In genomic region chr7:26165950-26166680, GRCh38 we compare ENCODE assay signal across 15 cellular contexts. TPM values are rescaled to one million over a fixed set of nuclear protein-coding genes. Genes with fewer than 3 reads are reported as not detected.
DNase-seq lines count a peak whose midpoint lies in the region; ATAC-seq and TF ChIP-seq lines count a peak whose summit lies in the region.
"Had no signal": no experiment of that assay in that cellular context is flagged by ENCODE, and none has a peak within 500 bp of the region (broad histone marks: within the 10 kb centered on the region; RNA-seq: fewer than 3 reads in every experiment).

No MANE protein-coding gene starts in this region.

- no peak overlapping the region for H3K4me3 ChIP-seq in mesenchymal stem cell (ENCODE audit: insufficient read depth in 1 of 2, low read depth in 1 of 2, low read length in 2 of 2)
- H3K4me3 ChIP-seq: pancreas, thyroid gland had no signal

- WGBS in mesenchymal stem cell, result 76% methylated on average over 9 of the region's 9 CpGs

- H2BK5ac ChIP-seq in mesenchymal stem cell (ENCODE audit: low read depth, low read length, poor library complexity, severe bottlenecking), result no peak overlapping the region

- H3K4me1 Mint-ChIP-seq in Calu3 (ENCODE audit: low read depth, unreplicated experiment), result peaks cover 55% of the 10 kb centered on the region
- H3K4me1 Mint-ChIP-seq in activated CD8-positive, alpha-beta T cell treated with anti-CD3 and anti-CD28 coated beads for 36 hours (ENCODE audit: low read depth), result peaks cover 57% of the 10 kb centered on the region

- no peak overlapping the region for H3K4me2 ChIP-seq in mesenchymal stem cell (ENCODE audit: low read length, poor library complexity, severe bottlenecking)

- H3K14ac ChIP-seq in mesenchymal stem cell (ENCODE audit: low read length in 2 of 2), result no peak overlapping the region

- no peak overlapping the region for H2BK15ac ChIP-seq in mesenchymal stem cell (ENCODE audit: low read depth, poor library complexity, severe bottlenecking)

- intact Hi-C loops in Calu3 (cut with micrococcal nuclease; ENCODE audit: unreplicated experiment), result loop anchor here (5.0 kb wide), 1 partner anchor 274 kb away; no protein-coding TSS in a partner anchor
- intact Hi-C loops in activated CD8-positive, alpha-beta T cell treated with anti-CD3 and anti-CD28 coated beads for 36 hours (cut with micrococcal nuclease), result no loop called here

- no peaks in the 10 kb centered on the region for H3K9me3 Mint-ChIP-seq in Calu3 (ENCODE audit: low read depth, unreplicated experiment)
- H3K9me3 Mint-ChIP-seq in activated CD8-positive, alpha-beta T cell treated with anti-CD3 and anti-CD28 coated beads for 36 hours, result peaks cover 2% of the 10 kb centered on the region
- H3K9me3 Mint-ChIP-seq: IgD-negative memory B cell had no signal

- H2BK120ac ChIP-seq in mesenchymal stem cell (ENCODE audit: low read depth, low read length), result no peak overlapping the region

- no peak overlapping the region for H4K8ac ChIP-seq in mesenchymal stem cell (ENCODE audit: low read length)

- H3K4ac ChIP-seq in mesenchymal stem cell (ENCODE audit: low read depth in 1 of 2, low read length in 2 of 2), result no peak overlapping the region

- ATAC-seq in activated CD8-positive, alpha-beta T cell treated with anti-CD3 and anti-CD28 coated beads for 36 hours, result peak; percentile 3
- no peak for ATAC-seq in GM21723 (IDR thresholded peaks at IDR 0.05; ENCODE audit: unreplicated experiment)

- H4K91ac ChIP-seq in mesenchymal stem cell (ENCODE audit: low read length), result no peak overlapping the region

- H3K9me3 ChIP-seq in mesenchymal stem cell (ENCODE audit: control insufficient read depth, low read length), result no peaks in the 10 kb centered on the region
- H3K9me3 ChIP-seq: BE2C, pancreas, thyroid gland had no signal

- H2AK5ac ChIP-seq in mesenchymal stem cell (ENCODE audit: low read length, severe bottlenecking), result peak overlapping the region; percentile 69

- peaks cover 49% of the 10 kb centered on the region for H3K36me3 Mint-ChIP-seq in Calu3 (ENCODE audit: insufficient read depth, unreplicated experiment)
- peaks cover 47% of the 10 kb centered on the region for H3K36me3 Mint-ChIP-seq in activated CD8-positive, alpha-beta T cell treated with anti-CD3 and anti-CD28 coated beads for 36 hours (ENCODE audit: low read depth)

- no peaks in the 10 kb centered on the region for H3K36me3 ChIP-seq in mesenchymal stem cell (ENCODE audit: control insufficient read depth in 1 of 2, insufficient read depth in 2 of 2, low read depth in 1 of 2, low read length in 2 of 2)
- H3K36me3 ChIP-seq: BE2C, pancreas, thyroid gland had no signal

- no peak overlapping the region for H3K4me3 Mint-ChIP-seq in Calu3 (ENCODE audit: low read depth, unreplicated experiment)
- peak overlapping the region; percentile 9 for H3K4me3 Mint-ChIP-seq in activated CD8-positive, alpha-beta T cell treated with anti-CD3 and anti-CD28 coated beads for 36 hours

- POLR2A ChIA-PET in activated CD8-positive, alpha-beta T cell treated with anti-CD3 and anti-CD28 coated beads for 36 hours (lab: Charles Lee), result interaction anchor here (1.1 to 3.1 kb wide), 13 partner anchors 9 to 82 kb away, joined by 3 to 39 read pairs (median 8); partner anchors contain the start of genes HNRNPA2B1 and NFE2L3

- peaks cover 11% of the 10 kb centered on the region for H3K4me1 ChIP-seq in mesenchymal stem cell (ENCODE audit: control insufficient read depth, insufficient read depth, low read depth, low read length)
- H3K4me1 ChIP-seq: BE2C, thyroid gland had no signal

- no peak for TF ChIP-seq CTCF in Calu3 (IDR thresholded peaks at IDR 0.05; ENCODE audit: unreplicated experiment)
- no peak for TF ChIP-seq CTCF in activated CD8-positive, alpha-beta T cell treated with anti-CD3 and anti-CD28 coated beads for 36 hours (IDR thresholded peaks at IDR 0.05)

- CTCF ChIA-PET in Calu3 (lab: Charles Lee), result interaction anchor here (0.7 to 2.7 kb wide), 3 partner anchors 9 to 529 kb away, joined by 4 to 18 read pairs (median 7); no protein-coding TSS in a partner anchor
- CTCF ChIA-PET in activated CD8-positive, alpha-beta T cell treated with anti-CD3 and anti-CD28 coated beads for 36 hours (lab: Charles Lee), result interaction anchor here (1.1 to 2.5 kb wide), 9 partner anchors 8 to 272 kb away, joined by 3 to 10 read pairs (median 6); no protein-coding TSS in a partner anchor

- H3K18ac ChIP-seq in mesenchymal stem cell (ENCODE audit: low read depth in 1 of 2, low read length in 2 of 2), result no peak overlapping the region

- H3K23ac ChIP-seq in mesenchymal stem cell (ENCODE audit: low read length in 2 of 2), result no peak overlapping the region

- H3K27ac Mint-ChIP-seq in Calu3 (ENCODE audit: unreplicated experiment), result peak overlapping the region; percentile 83
- peak overlapping the region; percentile 86 for H3K27ac Mint-ChIP-seq in activated CD8-positive, alpha-beta T cell treated with anti-CD3 and anti-CD28 coated beads for 36 hours

- DNase-seq in Calu3 (no peak), HT-29 (ENCODE audit: low spot score) (peak; percentile 39), mesenchymal stem cell (no peak), NCI-H526 treated with DMSO at 0.1 percent for 48 hours (lab: John Stamatoyannopoulos, UW) (no peak), DMS153 treated with DMSO at 0.1 percent for 48 hours (lab: John Stamatoyannopoulos, UW; ENCODE audit: unreplicated experiment) (no peak)
- DNase-seq in activated CD8-positive, alpha-beta T cell treated with anti-CD3 and anti-CD28 coated beads for 36 hours, result no peak
- DNase-seq: activated effector memory CD4-positive, alpha-beta T cell treated with anti-CD3 and anti-CD28 coated beads, Interleukin-2, amount 50 U/mL, for 16 hours; BE2C; foreskin melanocyte; NCI-H774; pancreas; RPMI8226; thyroid gland had no signal

- peaks cover 0 to 3% of the 10 kb centered on the region in 2 experiments for H3K27me3 ChIP-seq in mesenchymal stem cell (ENCODE audit: control insufficient read depth in 1 of 2, insufficient read depth in 1 of 2, low read length in 2 of 2)
- H3K27me3 ChIP-seq: BE2C, pancreas, thyroid gland had no signal

- H2BK12ac ChIP-seq in mesenchymal stem cell (ENCODE audit: low read length in 2 of 2), result no peak overlapping the region

- no peaks in the 10 kb centered on the region for H3K27me3 Mint-ChIP-seq in Calu3 (ENCODE audit: unreplicated experiment)
- H3K27me3 Mint-ChIP-seq in activated CD8-positive, alpha-beta T cell treated with anti-CD3 and anti-CD28 coated beads for 36 hours, result no peaks in the 10 kb centered on the region
- H3K27me3 Mint-ChIP-seq: IgD-negative memory B cell had no signal

- no peak overlapping the region for H3K9ac ChIP-seq in mesenchymal stem cell (ENCODE audit: low read length)

- no TSS peak for BruUV-seq in Calu3 (replicated peaks; lab: Mats Ljungman, UMichigan)

- H2AFZ ChIP-seq in mesenchymal stem cell (ENCODE audit: low read depth, low read length), result no peak overlapping the region

- peaks cover 25% of the 10 kb centered on the region for H3K79me1 ChIP-seq in mesenchymal stem cell (replicated peaks; ENCODE audit: low read length, poor library complexity, severe bottlenecking)

- H3K27ac ChIP-seq in mesenchymal stem cell (ENCODE audit: low read length, poor library complexity, severe bottlenecking), result no peak overlapping the region
- H3K27ac ChIP-seq: pancreas, thyroid gland had no signal

RNA-seq across cellular contexts. Expression of gene NFE2L3, which starts 14.1 kb away (rescaled TPM):
- 74.3 and 108 TPM in 2 replicates for total RNA-seq in Calu3 (2022)
- 43.7 and 45.3 TPM in 2 replicates for total RNA-seq in HT-29 (2014; rRNA removed; shearing (Covaris generic))
- 10 to 100 TPM; 21.5 to 22.6 TPM for total RNA-seq in activated CD8-positive, alpha-beta T cell treated with anti-CD3 and anti-CD28 coated beads for 36 hours
- 17.7 TPM for polyA plus RNA-seq in mesenchymal stem cell (2013, experiment 1 of 2)
- polyA plus RNA-seq in mesenchymal stem cell (2013, experiment 2 of 2), result 17.2 TPM

RNA-seq across cellular contexts. Expression of gene HNRNPA2B1, which starts 34.4 kb away (rescaled TPM):
- total RNA-seq in Calu3 (2022), result 880 and 924 TPM in 2 replicates
- total RNA-seq in HT-29 (2014; rRNA removed; shearing (Covaris generic)), result 237 and 272 TPM in 2 replicates
- total RNA-seq in activated CD8-positive, alpha-beta T cell treated with anti-CD3 and anti-CD28 coated beads for 36 hours, result 100 to 1,000 TPM; 871 to 893 TPM
- polyA plus RNA-seq in mesenchymal stem cell (2013, experiment 1 of 2), result 309 TPM
- polyA plus RNA-seq in mesenchymal stem cell (2013, experiment 2 of 2), result 309 TPM

RNA-seq across cellular contexts. Expression of gene CBX3, which starts 35.4 kb away (rescaled TPM):
- 390 and 417 TPM in 2 replicates for total RNA-seq in Calu3 (2022)
- total RNA-seq in HT-29 (2014; rRNA removed; shearing (Covaris generic)), result 154 and 163 TPM in 2 replicates
- total RNA-seq in activated CD8-positive, alpha-beta T cell treated with anti-CD3 and anti-CD28 coated beads for 36 hours, result 100 to 1,000 TPM; 313 to 320 TPM
- polyA plus RNA-seq in mesenchymal stem cell (2013, experiment 1 of 2), result 144 TPM
- 150 TPM for polyA plus RNA-seq in mesenchymal stem cell (2013, experiment 2 of 2)
